Comparison of ENCODE assay signal across 9 cellular contexts in the genomic region with DNA sequence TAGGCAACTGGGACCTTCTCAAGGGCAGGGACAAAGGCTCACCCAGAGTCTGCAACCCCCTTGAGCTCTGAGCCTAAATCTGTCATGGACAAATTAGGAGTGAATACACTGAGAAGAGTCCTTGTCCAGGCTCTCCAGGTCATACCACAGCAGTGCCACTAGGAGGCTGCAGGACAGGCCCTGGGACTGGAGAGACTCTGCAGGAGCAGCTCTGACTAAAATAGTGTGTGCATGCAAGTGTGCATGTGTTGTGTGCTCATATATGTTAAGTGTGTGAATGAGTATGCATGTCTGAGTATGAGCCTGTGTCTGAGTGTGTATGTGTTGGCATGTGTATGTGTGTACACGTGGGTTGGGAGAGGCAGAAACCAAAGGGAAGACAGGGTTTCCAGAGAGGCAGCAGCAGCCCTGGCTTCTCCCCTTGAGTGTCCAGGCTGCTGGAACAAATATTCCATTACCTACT. TPM values are rescaled to one million over a fixed set of nuclear protein-coding genes. Genes with fewer than 3 reads are reported as not detected.
A peak's percentile ranks its signal among the peaks of the same experiment; 100 is the strongest.
DNase-seq lines count a peak whose midpoint lies in the region; ATAC-seq and TF ChIP-seq lines count a peak whose summit lies in the region.
"Had no signal": no experiment of that assay in that cellular context is flagged by ENCODE, and none has a peak within 500 bp of the region (broad histone marks: within the 10 kb centered on the region; RNA-seq: fewer than 3 reads in every experiment).

No MANE protein-coding gene starts in this region.

- ATAC-seq in Right ventricle myocardium superior (ENCODE audit: poor library complexity): peak; percentile 48

- peaks cover 5% of the 10 kb centered on the region for H3K79me2 ChIP-seq in parathyroid adenoma

- no peak overlapping the region for H3K27ac Mint-ChIP-seq in endodermal cell

- no peak overlapping the region for H2AFZ ChIP-seq in parathyroid adenoma

- no peak for DNase-seq in Right ventricle myocardium superior
- no peak for DNase-seq in cardiac septum (ENCODE audit: low spot score)
- peak; percentile 61 for DNase-seq in RKO (ENCODE audit: low spot score)
- peak; percentile 76 for DNase-seq in endodermal cell
- no peak for DNase-seq in NCI-H1694 (lab: John Stamatoyannopoulos, UW)
- no peak for DNase-seq in NK-92 (lab: John Stamatoyannopoulos, UW; ENCODE audit: unreplicated experiment)
- no peak for DNase-seq in NCI-H1105 treated with DMSO at 0.1 percent for 48 hours (lab: John Stamatoyannopoulos, UW)

- H3K27ac ChIP-seq in endodermal cell (ENCODE audit: low read depth, low read length): no peak overlapping the region
- no peak overlapping the region for H3K27ac ChIP-seq in parathyroid adenoma

- H3K4me2 ChIP-seq in parathyroid adenoma (ENCODE audit: low read length): no peak overlapping the region

- no peak overlapping the region for H3K4me3 Mint-ChIP-seq in endodermal cell
- H3K4me3 Mint-ChIP-seq: activated naive CD4-positive, alpha-beta T cell treated with anti-CD3 and anti-CD28 coated beads, Interleukin-2, amount 50 U/mL, for 24 hours had no signal

- H3K4me3 ChIP-seq in endodermal cell (ENCODE audit: low read length) (no peak overlapping the region), parathyroid adenoma (ENCODE audit: low read depth, low read length) (no peak overlapping the region)

- no peaks in the 10 kb centered on the region for H3K9me3 Mint-ChIP-seq in endodermal cell
- H3K9me3 Mint-ChIP-seq: activated naive CD4-positive, alpha-beta T cell treated with anti-CD3 and anti-CD28 coated beads, Interleukin-2, amount 50 U/mL, for 24 hours had no signal

- H3K27me3 Mint-ChIP-seq in endodermal cell (ENCODE audit: insufficient read depth): no peaks in the 10 kb centered on the region
- H3K27me3 Mint-ChIP-seq: activated naive CD4-positive, alpha-beta T cell treated with anti-CD3 and anti-CD28 coated beads, Interleukin-2, amount 50 U/mL, for 24 hours had no signal

- no peaks in the 10 kb centered on the region for H3K4me1 Mint-ChIP-seq in endodermal cell

- H3K9me3 ChIP-seq in endodermal cell (ENCODE audit: control insufficient read depth, low read length) (no peaks in the 10 kb centered on the region), parathyroid adenoma (ENCODE audit: control insufficient read depth, low read length) (no peaks in the 10 kb centered on the region)

- H3K4me1 ChIP-seq in endodermal cell (ENCODE audit: control insufficient read depth, insufficient read depth, low read length) (no peaks in the 10 kb centered on the region), parathyroid adenoma (peaks cover 2% of the 10 kb centered on the region)

- H3K9ac ChIP-seq in endodermal cell (ENCODE audit: extremely low read depth, low read length, poor library complexity, severe bottlenecking) (no peak overlapping the region), parathyroid adenoma (no peak overlapping the region)

- H3K27me3 ChIP-seq in endodermal cell (ENCODE audit: control insufficient read depth, insufficient read depth, low read length, poor library complexity, severe bottlenecking) (no peaks in the 10 kb centered on the region), parathyroid adenoma (ENCODE audit: control insufficient read depth, insufficient read depth, low read length) (no peaks in the 10 kb centered on the region)

- peak; percentile 83 for TF ChIP-seq CTCF in endodermal cell (conservative IDR thresholded peaks at IDR 0.05)
- peak; percentile 41 for TF ChIP-seq CTCF in parathyroid adenoma (IDR thresholded peaks at IDR 0.05)

- 60 to 72% methylated on average over 1 of the region's 1 CpG for WGBS in endodermal cell (ENCODE audit: insufficient coverage in 1 of 2, insufficient read length in 1 of 2), 2 experiments

- intact Hi-C loops in Right ventricle myocardium superior (cut with DNase I): no loop called here
- intact Hi-C loops in cardiac septum (cut with DNase I): loop anchor here (5.0 kb wide), 1 partner anchor 137 kb away; no protein-coding TSS in a partner anchor

- H3K36me3 Mint-ChIP-seq in endodermal cell (ENCODE audit: low read depth): peaks cover 34% of the 10 kb centered on the region
- H3K36me3 Mint-ChIP-seq: activated naive CD4-positive, alpha-beta T cell treated with anti-CD3 and anti-CD28 coated beads, Interleukin-2, amount 50 U/mL, for 24 hours had no signal

- H3K36me3 ChIP-seq in endodermal cell (ENCODE audit: control insufficient read depth, insufficient read depth, low read length): peaks cover 27% of the 10 kb centered on the region
- H3K36me3 ChIP-seq in parathyroid adenoma (ENCODE audit: control insufficient read depth, insufficient read depth, low read length): no peaks in the 10 kb centered on the region

RNA-seq across cellular contexts. Expression of a gene that starts 27.1 kb away (rescaled TPM):
- total RNA-seq in Right ventricle myocardium superior: 41.0 TPM
- 36.7 TPM for total RNA-seq in cardiac septum
- total RNA-seq in endodermal cell: 10 to 100 TPM; 66.5 to 69.6 TPM
- polyA plus RNA-seq in endodermal cell (2013, experiment 1 of 2): 63.6 TPM
- polyA plus RNA-seq in endodermal cell (2013, experiment 2 of 2): 56.9 TPM

RNA-seq across cellular contexts. Expression of a gene that starts 27.2 kb away (rescaled TPM):
- total RNA-seq in Right ventricle myocardium superior (46.3 TPM), cardiac septum (39.6 TPM), endodermal cell (10 to 100 TPM; 64.6 to 65.2 TPM)
- 46.5 TPM for polyA plus RNA-seq in endodermal cell (2013, experiment 1 of 2)
- 41.4 TPM for polyA plus RNA-seq in endodermal cell (2013, experiment 2 of 2)

RNA-seq across cellular contexts. Expression of a gene that starts 58.5 kb away (rescaled TPM):
- total RNA-seq in Right ventricle myocardium superior (0.43 TPM), cardiac septum (0.78 TPM), endodermal cell (1 to 10 TPM in 1 of 2 donors, under 1 TPM in 1; 0.53 to 1.2 TPM)
- polyA plus RNA-seq in endodermal cell (2013, experiment 1 of 2): 0.18 TPM
- polyA plus RNA-seq in endodermal cell (2013, experiment 2 of 2): 0.17 TPM

Comparison
In these comparisons a context has a peak if more than half of its experiments do, and no peak if none do; other contexts are left out.
1. DNase-seq: peak in RKO (single experiment) and endodermal cell (single experiment); none in Right ventricle myocardium superior (single experiment), cardiac septum (single experiment), NCI-H1694 (single experiment), NK-92 (single experiment) and NCI-H1105 treated with DMSO at 0.1 percent for 48 hours (single experiment).